ENCODE assay signal across 18 cellular contexts in genomic region chr15:38646716-38647115, GRCh38.
"Had no signal": no experiment of that assay in that cellular context is flagged by ENCODE, and none has a peak within 500 bp of the region (broad histone marks: within the 10 kb centered on the region; RNA-seq: fewer than 3 reads in every experiment).

No MANE protein-coding gene starts in this region.

- H3K36me3 Mint-ChIP-seq: stimulated activated memory B cell treated with anti-CD40 and anti-IgM and Interleukin-4, amounts not matched to agents 10 μg/mL and 1 μg/mL and 100 μg/mL, for 72 hours had no signal

- H3K36me3 ChIP-seq: gastrocnemius medialis, heart right ventricle, left lung, spleen, transverse colon had no signal

- H3K4me3 Mint-ChIP-seq: activated B cell treated with CpG ODN at 0.5 μM for 24 hours; nephron progenitor cell; stimulated activated memory B cell treated with anti-CD40 and anti-IgM and Interleukin-4, amounts not matched to agents 10 μg/mL and 1 μg/mL and 100 μg/mL, for 72 hours had no signal

- H3K9me3 Mint-ChIP-seq: activated B cell treated with CpG ODN at 0.5 μM for 24 hours; stimulated activated memory B cell treated with anti-CD40 and anti-IgM and Interleukin-4, amounts not matched to agents 10 μg/mL and 1 μg/mL and 100 μg/mL, for 72 hours had no signal

- ATAC-seq: gastrocnemius medialis; heart right ventricle; left lung; mucosa of descending colon; psoas muscle; sciatic nerve; stimulated activated memory B cell treated with anti-CD40 and anti-IgM and Interleukin-4, amounts not matched to agents 10 μg/mL and 1 μg/mL and 100 μg/mL, for 72 hours had no signal

- H3K4me1 ChIP-seq: gastrocnemius medialis, psoas muscle had no signal

- H3K27ac Mint-ChIP-seq: activated B cell treated with CpG ODN at 0.5 μM for 24 hours; activated naive CD4-positive, alpha-beta T cell treated with anti-CD3 and anti-CD28 coated beads, Interleukin-2, amount 50 U/mL, for 72 hours; nephron progenitor cell; stimulated activated memory B cell treated with anti-CD40 and anti-IgM and Interleukin-4, amounts not matched to agents 10 μg/mL and 1 μg/mL and 100 μg/mL, for 72 hours had no signal

- H3K27ac ChIP-seq: coronary artery, gastrocnemius medialis, heart right ventricle, left lung, psoas muscle, spleen, transverse colon had no signal

- DNase-seq: activated B cell treated with CpG ODN at 0.5 μM for 24 hours; activated CD8-positive, alpha-beta memory T cell treated with anti-CD3 and anti-CD28 coated beads, Interleukin-2, amount 50 U/mL, for 4 hours; aorta; effector CD4-positive, alpha-beta T cell; gastrocnemius medialis; heart right ventricle; islet precursor cell; left lung; mucosa of descending colon; nephron progenitor cell; psoas muscle; spleen; stimulated activated CD4-positive, alpha-beta T cell treated with anti-CD3 and anti-CD28 coated beads, Interleukin-1b, Interleukin-23, amount 100 ng/mL, for 48 hours; transverse colon had no signal

- H3K27me3 ChIP-seq: gastrocnemius medialis, left lung, spleen, transverse colon had no signal

- H3K9me3 ChIP-seq: gastrocnemius medialis, transverse colon had no signal

- H3K4me3 ChIP-seq: coronary artery, gastrocnemius medialis, heart right ventricle, left lung, mucosa of descending colon, psoas muscle, spleen, transverse colon had no signal

- H3K27me3 Mint-ChIP-seq: activated B cell treated with CpG ODN at 0.5 μM for 24 hours; stimulated activated memory B cell treated with anti-CD40 and anti-IgM and Interleukin-4, amounts not matched to agents 10 μg/mL and 1 μg/mL and 100 μg/mL, for 72 hours had no signal
